In the genomic region with DNA sequence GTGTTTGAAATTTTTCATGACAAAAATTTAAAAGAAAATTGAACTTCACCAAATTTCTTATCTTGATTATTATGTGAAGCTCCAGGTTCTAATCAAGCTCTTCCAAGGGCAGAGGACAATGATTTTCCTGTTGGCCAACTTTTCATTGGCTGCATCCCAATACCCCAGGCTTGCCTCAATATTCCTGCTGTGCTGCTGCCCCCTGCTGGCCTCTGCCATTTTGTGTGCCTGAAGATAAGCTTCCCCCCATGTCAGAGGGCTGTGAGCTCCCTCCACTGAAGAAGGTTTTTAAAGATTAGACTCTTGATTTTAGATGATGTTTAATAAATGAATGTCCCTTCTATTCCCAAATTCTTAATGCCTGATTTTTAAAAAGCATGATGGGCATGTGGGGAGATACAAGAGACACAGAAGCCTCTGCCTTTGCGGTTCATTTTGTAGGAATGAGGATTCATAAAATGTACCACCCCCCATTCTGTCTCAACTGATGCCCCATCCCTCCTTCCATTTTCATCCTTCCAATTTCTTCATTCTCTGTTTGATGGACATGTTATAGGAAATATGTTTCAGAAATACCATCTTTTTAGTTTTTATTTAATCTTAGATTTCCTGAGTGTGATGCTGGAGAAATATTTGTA, we compare ENCODE assay signal across 7 cellular contexts.
DNase-seq lines count a peak whose midpoint lies in the region; ATAC-seq, FAIRE-seq and TF ChIP-seq lines count a peak whose summit lies in the region.

No MANE protein-coding gene starts in this region.

- H2AFZ ChIP-seq in K562 (ENCODE audit: low read depth, low read length) = no peak overlapping the region

- H4K20me1 ChIP-seq in K562 (replicated peaks; ENCODE audit: control insufficient read depth, insufficient read depth, low read length) = no peaks in the 10 kb centered on the region

- intact Hi-C loops in K562 (cut with micrococcal nuclease) = loop anchor here (5.0 kb wide), 2 partner anchors 103 to 133 kb away; no protein-coding TSS in a partner anchor

- DNase-seq in GM04503 (ENCODE audit: low read depth) (peak; percentile 17), T follicular helper cell (ENCODE audit: low read depth) (peak; percentile 12), K562 (ENCODE audit: extremely low read depth in 1 of 4, low spot score in 3 of 4) (peak; percentile 44 to 69 (median 52)), iPS DF 6.9 (ENCODE audit: low read depth, low spot score) (peak; percentile 43)
- peak; percentile 10 to 44 (median 22) for DNase-seq in stimulated activated CD4-positive, alpha-beta T cell treated with anti-CD3 and anti-CD28 coated beads, Interleukin-1b, Interleukin-23, amount 100 ng/mL, for 24 hours (ENCODE audit: low read depth in 4 of 4, low spot score in 1 of 4)

- H3K36me3 ChIP-seq in K562 (ENCODE audit: control insufficient read depth, insufficient read depth, low read length) (no peaks in the 10 kb centered on the region), iPS DF 6.9 (ENCODE audit: control insufficient read depth, insufficient read depth, low read length) (no peaks in the 10 kb centered on the region)

- TF ChIP-seq POLR2A in K562 (conservative IDR thresholded peaks at IDR 0.05) = no peak

- in situ Hi-C loops in K562 (cut with MboI) = loop anchor here (10.0 kb wide), 1 partner anchor 131 kb away; no protein-coding TSS in a partner anchor

- H3K9ac ChIP-seq in K562 (ENCODE audit: insufficient read depth in 1 of 2, low read depth in 2 of 2, low read length in 2 of 2) = no peak overlapping the region

- ATAC-seq in K562 (peak; percentile 88), HG03045 (IDR thresholded peaks at IDR 0.05; ENCODE audit: unreplicated experiment) (no peak)

- no peaks in the 10 kb centered on the region; a peak in 1 of 5 replicates for H3K4me1 ChIP-seq in K562 (replicated peaks in 1 of 2; ENCODE audit: control insufficient read depth in 2 of 2, insufficient read depth in 2 of 2, low read length in 2 of 2)
- no peaks in the 10 kb centered on the region for H3K4me1 ChIP-seq in iPS DF 6.9 (ENCODE audit: control insufficient read depth, insufficient read depth, low read length)

- no peak for TF ChIP-seq EP300 in K562 (IDR thresholded peaks at IDR 0.05; ENCODE audit: low read length)

- H3K79me2 ChIP-seq in K562 (ENCODE audit: control insufficient read depth, insufficient read depth, low read length) = no peaks in the 10 kb centered on the region

- no TSS peak for BruUV-seq in K562 (replicated peaks; lab: Mats Ljungman, UMichigan)

- POLR2A ChIA-PET in K562 (lab: Yijun Ruan, JAX) = no interaction called here

- no peaks in the 10 kb centered on the region for H3K9me1 ChIP-seq in K562 (ENCODE audit: control insufficient read depth, insufficient read depth, low read length)

- peak; percentile 67 for FAIRE-seq in K562 (lab: Jason Lieb, UNC)

- H3K4me2 ChIP-seq in K562 (ENCODE audit: insufficient read depth, low read length) = no peak overlapping the region

- TF ChIP-seq RAD21 in K562 (CRISPR knock-in tag; conservative IDR thresholded peaks at IDR 0.05 in 1 of 2, IDR thresholded peaks at IDR 0.05 in 1 of 2) = peak; percentile 36 to 65; a peak in 3 of 4 replicates

- peak; percentile 89 for TF ChIP-seq CTCF in LNCAP (IDR thresholded peaks at IDR 0.05)
- TF ChIP-seq CTCF in K562 (IDR thresholded peaks at IDR 0.05 in 2 of 3, conservative IDR thresholded peaks at IDR 0.05 in 1 of 3; ENCODE audit: insufficient read depth in 2 of 3, low read depth in 1 of 3, low read length in 3 of 3) = peak; percentile 59 to 70 (median 65)

- CTCF ChIA-PET in K562 (lab: Yijun Ruan, JAX; ENCODE audit: low intra/inter-chr PET ratio) = no interaction called here

- H3K27ac ChIP-seq in K562 (ENCODE audit: extremely low read depth, low read depth, low read length) = no peak overlapping the region
- H3K27ac ChIP-seq in iPS DF 6.9 (ENCODE audit: low read length) = no peak overlapping the region

- WGBS in K562 (ENCODE audit: insufficient coverage, low coverage, missing lambda C conversion rate) = 43% methylated on average over 1 of the region's 1 CpG
- no CpG with 5 or more reads among the region's 1 CpG for WGBS in iPS DF 6.9 (ENCODE audit: insufficient coverage, insufficient read length)

- H3K9me3 ChIP-seq in K562 (replicated peaks; ENCODE audit: control insufficient read depth, insufficient read depth, low read depth, low read length) = no peaks in the 10 kb centered on the region
- no peaks in the 10 kb centered on the region for H3K9me3 ChIP-seq in iPS DF 6.9 (ENCODE audit: control insufficient read depth, insufficient read depth, low read length)

- H3K4me3 ChIP-seq in K562 = no peak overlapping the region
- no peak overlapping the region for H3K4me3 ChIP-seq in iPS DF 6.9 (ENCODE audit: low read length)

- H3K27me3 ChIP-seq in K562 (ENCODE audit: control insufficient read depth in 2 of 2, insufficient read depth in 2 of 2, low read length in 2 of 2) (no peaks in the 10 kb centered on the region), iPS DF 6.9 (ENCODE audit: control insufficient read depth, insufficient read depth, low read length) (no peaks in the 10 kb centered on the region)

TF ChIP-seq in K562, 482 proteins besides CTCF, POLR2A, EP300 and RAD21:
- TF ChIP-seq FUS (optimal IDR thresholded peaks at IDR 0.05; ENCODE audit: low read depth, low read length) = no peak
- no peak for TF ChIP-seq SIN3B (IDR thresholded peaks at IDR 0.05; ENCODE audit: low read depth)
- TF ChIP-seq FOS (IDR thresholded peaks at IDR 0.05; ENCODE audit: extremely low read depth, insufficient read length) = no peak
- no peak for TF ChIP-seq POLR2AphosphoS5 (IDR thresholded peaks at IDR 0.05; ENCODE audit: control insufficient read depth, insufficient read depth, low read depth, low read length)
- no peak for TF ChIP-seq NELFE (IDR thresholded peaks at IDR 0.05; ENCODE audit: insufficient read depth, insufficient read length)
- TF ChIP-seq, protein P1, sequence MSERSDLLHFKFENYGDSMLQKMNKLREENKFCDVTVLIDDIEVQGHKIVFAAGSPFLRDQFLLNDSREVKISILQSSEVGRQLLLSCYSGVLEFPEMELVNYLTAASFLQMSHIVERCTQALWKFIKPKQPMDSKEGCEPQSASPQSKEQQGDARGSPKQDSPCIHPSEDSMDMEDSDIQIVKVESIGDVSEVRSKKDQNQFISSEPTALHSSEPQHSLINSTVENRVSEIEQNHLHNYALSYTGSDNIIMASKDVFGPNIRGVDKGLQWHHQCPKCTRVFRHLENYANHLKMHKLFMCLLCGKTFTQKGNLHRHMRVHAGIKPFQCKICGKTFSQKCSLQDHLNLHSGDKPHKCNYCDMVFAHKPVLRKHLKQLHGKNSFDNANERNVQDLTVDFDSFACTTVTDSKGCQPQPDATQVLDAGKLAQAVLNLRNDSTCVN (CRISPR knock-in tag; IDR thresholded peaks at IDR 0.05) = no peak
- TF ChIP-seq GABPB1 (CRISPR knock-in tag; IDR thresholded peaks at IDR 0.05) = no peak
- TF ChIP-seq MEIS2 (IDR thresholded peaks at IDR 0.05; ENCODE audit: partially characterized antibody) = no peak
- no peak for TF ChIP-seq FOXK1 (CRISPR knock-in tag; IDR thresholded peaks at IDR 0.05; ENCODE audit: borderline replicate concordance)
- no peak for TF ChIP-seq NFE2 (IDR thresholded peaks at IDR 0.05; ENCODE audit: low read depth)
- TF ChIP-seq, protein P2, sequence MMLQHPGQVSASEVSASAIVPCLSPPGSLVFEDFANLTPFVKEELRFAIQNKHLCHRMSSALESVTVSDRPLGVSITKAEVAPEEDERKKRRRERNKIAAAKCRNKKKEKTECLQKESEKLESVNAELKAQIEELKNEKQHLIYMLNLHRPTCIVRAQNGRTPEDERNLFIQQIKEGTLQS (IDR thresholded peaks at IDR 0.05) = no peak
- TF ChIP-seq, protein P2 (CRISPR knock-in tag; conservative IDR thresholded peaks at IDR 0.05) = no peak
- TF ChIP-seq ZNF212 (CRISPR knock-in tag; IDR thresholded peaks at IDR 0.05) = no peak
- TF ChIP-seq DDX20 (tag; IDR thresholded peaks at IDR 0.05; ENCODE audit: low read depth) = no peak
- no peak for TF ChIP-seq JUNB (CRISPR knock-in tag; conservative IDR thresholded peaks at IDR 0.05)
- peak; percentile 25; the same call in 1 of the 2 replicates for TF ChIP-seq NFIC (IDR thresholded peaks at IDR 0.05)
- TF ChIP-seq ZNF347 (CRISPR knock-in tag; IDR thresholded peaks at IDR 0.05; ENCODE audit: low read depth) = no peak
- TF ChIP-seq, protein P3, sequence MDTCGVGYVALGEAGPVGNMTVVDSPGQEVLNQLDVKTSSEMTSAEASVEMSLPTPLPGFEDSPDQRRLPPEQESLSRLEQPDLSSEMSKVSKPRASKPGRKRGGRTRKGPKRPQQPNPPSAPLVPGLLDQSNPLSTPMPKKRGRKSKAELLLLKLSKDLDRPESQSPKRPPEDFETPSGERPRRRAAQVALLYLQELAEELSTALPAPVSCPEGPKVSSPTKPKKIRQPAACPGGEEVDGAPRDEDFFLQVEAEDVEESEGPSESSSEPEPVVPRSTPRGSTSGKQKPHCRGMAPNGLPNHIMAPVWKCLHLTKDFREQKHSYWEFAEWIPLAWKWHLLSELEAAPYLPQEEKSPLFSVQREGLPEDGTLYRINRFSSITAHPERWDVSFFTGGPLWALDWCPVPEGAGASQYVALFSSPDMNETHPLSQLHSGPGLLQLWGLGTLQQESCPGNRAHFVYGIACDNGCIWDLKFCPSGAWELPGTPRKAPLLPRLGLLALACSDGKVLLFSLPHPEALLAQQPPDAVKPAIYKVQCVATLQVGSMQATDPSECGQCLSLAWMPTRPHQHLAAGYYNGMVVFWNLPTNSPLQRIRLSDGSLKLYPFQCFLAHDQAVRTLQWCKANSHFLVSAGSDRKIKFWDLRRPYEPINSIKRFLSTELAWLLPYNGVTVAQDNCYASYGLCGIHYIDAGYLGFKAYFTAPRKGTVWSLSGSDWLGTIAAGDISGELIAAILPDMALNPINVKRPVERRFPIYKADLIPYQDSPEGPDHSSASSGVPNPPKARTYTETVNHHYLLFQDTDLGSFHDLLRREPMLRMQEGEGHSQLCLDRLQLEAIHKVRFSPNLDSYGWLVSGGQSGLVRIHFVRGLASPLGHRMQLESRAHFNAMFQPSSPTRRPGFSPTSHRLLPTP (IDR thresholded peaks at IDR 0.05; ENCODE audit: borderline replicate concordance, extremely low read depth, insufficient read length) = no peak
- TF ChIP-seq SMARCA5 (IDR thresholded peaks at IDR 0.05) = no peak
- TF ChIP-seq SMC3 (conservative IDR thresholded peaks at IDR 0.05; ENCODE audit: insufficient read depth, low read depth, low read length) = peak; percentile 60; the same call in 1 of the 2 replicates
- TF ChIP-seq YY1 (IDR thresholded peaks at IDR 0.05; ENCODE audit: borderline replicate concordance in 1 of 3, control insufficient read depth in 1 of 3, extremely low read depth in 1 of 3, insufficient read depth in 3 of 3, insufficient read length in 1 of 3, insufficient replicate concordance in 2 of 3, low read depth in 1 of 3, low read length in 2 of 3) = peak in 1 of 3 experiments; percentile 30
